Comparison of ENCODE assay signal across 1 cellular context in genomic region chr11:62856333-62856910, GRCh38.
A peak's percentile ranks its signal among the peaks of the same experiment; 100 is the strongest.
TF ChIP-seq lines count a peak whose summit lies in the region.

No MANE protein-coding gene starts in this region.

TF ChIP-seq in K562, 482 proteins besides CTCF, POLR2A, EP300 and RAD21 (continued from another document and continues in another):
- TF ChIP-seq AFF1 (IDR thresholded peaks at IDR 0.05; ENCODE audit: low read depth in 1 of 2, partially characterized antibody in 2 of 2) (peak in 1 of 2 experiments; percentile 18), ZEB2 (IDR thresholded peaks at IDR 0.05) (no peak), EGR1 (conservative IDR thresholded peaks at IDR 0.05) (no peak), HDGF (IDR thresholded peaks at IDR 0.05) (no peak), YY1 (IDR thresholded peaks at IDR 0.05; ENCODE audit: borderline replicate concordance in 1 of 3, control insufficient read depth in 1 of 3, extremely low read depth in 1 of 3, insufficient read depth in 3 of 3, insufficient read length in 1 of 3, insufficient replicate concordance in 2 of 3, low read depth in 1 of 3, low read length in 2 of 3) (peak in 1 of 3 experiments; percentile 24), KAT8 (IDR thresholded peaks at IDR 0.05; ENCODE audit: low read depth) (0 out of 2 replicates have a peak, but pooled peaks have one; percentile 18), ZNF764 (CRISPR knock-in tag; IDR thresholded peaks at IDR 0.05; ENCODE audit: low read depth) (no peak), NBN (IDR thresholded peaks at IDR 0.05; ENCODE audit: low read depth) (0 out of 2 replicates have a peak, but pooled peaks have one; percentile 6), GTF2E2 (tag; IDR thresholded peaks at IDR 0.05) (no peak), CBX8 (IDR thresholded peaks at IDR 0.05; ENCODE audit: borderline replicate concordance, extremely low read depth, low read depth, low read length, poor library complexity, severe bottlenecking) (no peak), THRAP3 (IDR thresholded peaks at IDR 0.05; ENCODE audit: borderline replicate concordance) (peak; percentile 88; the same call in 1 of the 2 replicates), IRF2 (CRISPR knock-in tag; IDR thresholded peaks at IDR 0.05) (no peak), KLF13 (tag; IDR thresholded peaks at IDR 0.05; ENCODE audit: borderline replicate concordance, low read depth) (no peak), FOXA3 (CRISPR knock-in tag; conservative IDR thresholded peaks at IDR 0.05 in 1 of 2, IDR thresholded peaks at IDR 0.05 in 1 of 2) (0 out of 4 replicates have a peak, but pooled peaks of 1 of the 2 experiments have one; percentile 12), ZNF695 (CRISPR knock-in tag; IDR thresholded peaks at IDR 0.05) (no peak), TCF3 (CRISPR knock-in tag; IDR thresholded peaks at IDR 0.05) (peak; percentile 1; the same call in 1 of the 2 replicates), NFRKB (IDR thresholded peaks at IDR 0.05; ENCODE audit: low read depth) (0 out of 2 replicates have a peak, but pooled peaks have one; percentile 1), NR4A1 (CRISPR knock-in tag; IDR thresholded peaks at IDR 0.05) (no peak), NR4A1 (tag; IDR thresholded peaks at IDR 0.05) (0 out of 2 replicates have a peak, but pooled peaks have one; percentile 13), ZNF224 (CRISPR knock-in tag; IDR thresholded peaks at IDR 0.05) (peak; percentile 82; the same call in 1 of the 2 replicates), PBX2 (CRISPR knock-in tag; IDR thresholded peaks at IDR 0.05; ENCODE audit: low read depth) (no peak), PBX2 (tag; conservative IDR thresholded peaks at IDR 0.05; ENCODE audit: low read depth) (no peak), CHD1 (IDR thresholded peaks at IDR 0.05; ENCODE audit: low read length) (peak; percentile 68), CHD4 (IDR thresholded peaks at IDR 0.05; ENCODE audit: insufficient read depth, insufficient replicate concordance, low read depth, low read length, poor library complexity, severe bottlenecking) (no peak), ARID4B (CRISPR knock-in tag; IDR thresholded peaks at IDR 0.05) (peak; percentile 1; the same call in 1 of the 2 replicates), MCM7 (IDR thresholded peaks at IDR 0.05) (no peak), SMARCA4 (IDR thresholded peaks at IDR 0.05) (no peak; the same call in 1 of the 2 replicates), CBFB (CRISPR knock-in tag; IDR thresholded peaks at IDR 0.05) (no peak), ATF7 (IDR thresholded peaks at IDR 0.05) (0 out of 2 replicates have a peak, but pooled peaks have one; percentile 44), MED1 (CRISPR knock-in tag; IDR thresholded peaks at IDR 0.05; ENCODE audit: borderline replicate concordance) (no peak), E2F6 (IDR thresholded peaks at IDR 0.05; ENCODE audit: borderline replicate concordance in 1 of 2, extremely low read depth in 1 of 2, insufficient read depth in 1 of 2, insufficient read length in 1 of 2, low read depth in 1 of 2, low read length in 1 of 2, poor library complexity in 1 of 2, severe bottlenecking in 1 of 2) (peak in 1 of 2 experiments; percentile 17), ZSCAN32 (CRISPR knock-in tag; IDR thresholded peaks at IDR 0.05) (no peak), RBFOX2 (IDR thresholded peaks at IDR 0.05; ENCODE audit: low read depth, low read length) (no peak), KLF1 (tag; IDR thresholded peaks at IDR 0.05) (0 out of 2 replicates have a peak, but pooled peaks have one; percentile 12), POU5F1 (IDR thresholded peaks at IDR 0.05; ENCODE audit: borderline replicate concordance, low read depth, low read length, partially characterized antibody) (no peak), USF2 (CRISPR knock-in tag; IDR thresholded peaks at IDR 0.05) (no peak), ARID1B (IDR thresholded peaks at IDR 0.05) (no peak), ZC3H4 (CRISPR knock-in tag; IDR thresholded peaks at IDR 0.05; ENCODE audit: borderline replicate concordance) (0 out of 2 replicates have a peak, but pooled peaks have one; percentile 91), SAP30 (IDR thresholded peaks at IDR 0.05; ENCODE audit: borderline replicate concordance, insufficient read depth, low read depth, low read length, poor library complexity, severe bottlenecking) (no peak)
- TF ChIP-seq, protein P1, sequence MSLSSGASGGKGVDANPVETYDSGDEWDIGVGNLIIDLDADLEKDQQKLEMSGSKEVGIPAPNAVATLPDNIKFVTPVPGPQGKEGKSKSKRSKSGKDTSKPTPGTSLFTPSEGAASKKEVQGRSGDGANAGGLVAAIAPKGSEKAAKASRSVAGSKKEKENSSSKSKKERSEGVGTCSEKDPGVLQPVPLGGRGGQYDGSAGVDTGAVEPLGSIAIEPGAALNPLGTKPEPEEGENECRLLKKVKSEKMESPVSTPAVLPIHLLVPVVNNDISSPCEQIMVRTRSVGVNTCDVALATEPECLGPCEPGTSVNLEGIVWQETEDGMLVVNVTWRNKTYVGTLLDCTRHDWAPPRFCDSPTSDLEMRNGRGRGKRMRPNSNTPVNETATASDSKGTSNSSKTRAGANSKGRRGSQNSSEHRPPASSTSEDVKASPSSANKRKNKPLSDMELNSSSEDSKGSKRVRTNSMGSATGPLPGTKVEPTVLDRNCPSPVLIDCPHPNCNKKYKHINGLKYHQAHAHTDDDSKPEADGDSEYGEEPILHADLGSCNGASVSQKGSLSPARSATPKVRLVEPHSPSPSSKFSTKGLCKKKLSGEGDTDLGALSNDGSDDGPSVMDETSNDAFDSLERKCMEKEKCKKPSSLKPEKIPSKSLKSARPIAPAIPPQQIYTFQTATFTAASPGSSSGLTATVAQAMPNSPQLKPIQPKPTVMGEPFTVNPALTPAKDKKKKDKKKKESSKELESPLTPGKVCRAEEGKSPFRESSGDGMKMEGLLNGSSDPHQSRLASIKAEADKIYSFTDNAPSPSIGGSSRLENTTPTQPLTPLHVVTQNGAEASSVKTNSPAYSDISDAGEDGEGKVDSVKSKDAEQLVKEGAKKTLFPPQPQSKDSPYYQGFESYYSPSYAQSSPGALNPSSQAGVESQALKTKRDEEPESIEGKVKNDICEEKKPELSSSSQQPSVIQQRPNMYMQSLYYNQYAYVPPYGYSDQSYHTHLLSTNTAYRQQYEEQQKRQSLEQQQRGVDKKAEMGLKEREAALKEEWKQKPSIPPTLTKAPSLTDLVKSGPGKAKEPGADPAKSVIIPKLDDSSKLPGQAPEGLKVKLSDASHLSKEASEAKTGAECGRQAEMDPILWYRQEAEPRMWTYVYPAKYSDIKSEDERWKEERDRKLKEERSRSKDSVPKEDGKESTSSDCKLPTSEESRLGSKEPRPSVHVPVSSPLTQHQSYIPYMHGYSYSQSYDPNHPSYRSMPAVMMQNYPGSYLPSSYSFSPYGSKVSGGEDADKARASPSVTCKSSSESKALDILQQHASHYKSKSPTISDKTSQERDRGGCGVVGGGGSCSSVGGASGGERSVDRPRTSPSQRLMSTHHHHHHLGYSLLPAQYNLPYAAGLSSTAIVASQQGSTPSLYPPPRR (CRISPR knock-in tag; IDR thresholded peaks at IDR 0.05; ENCODE audit: borderline replicate concordance), result no peak
- TF ChIP-seq, protein P2, sequence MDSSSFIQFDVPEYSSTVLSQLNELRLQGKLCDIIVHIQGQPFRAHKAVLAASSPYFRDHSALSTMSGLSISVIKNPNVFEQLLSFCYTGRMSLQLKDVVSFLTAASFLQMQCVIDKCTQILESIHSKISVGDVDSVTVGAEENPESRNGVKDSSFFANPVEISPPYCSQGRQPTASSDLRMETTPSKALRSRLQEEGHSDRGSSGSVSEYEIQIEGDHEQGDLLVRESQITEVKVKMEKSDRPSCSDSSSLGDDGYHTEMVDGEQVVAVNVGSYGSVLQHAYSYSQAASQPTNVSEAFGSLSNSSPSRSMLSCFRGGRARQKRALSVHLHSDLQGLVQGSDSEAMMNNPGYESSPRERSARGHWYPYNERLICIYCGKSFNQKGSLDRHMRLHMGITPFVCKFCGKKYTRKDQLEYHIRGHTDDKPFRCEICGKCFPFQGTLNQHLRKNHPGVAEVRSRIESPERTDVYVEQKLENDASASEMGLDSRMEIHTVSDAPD (CRISPR knock-in tag; IDR thresholded peaks at IDR 0.05), result 0 out of 2 replicates have a peak, but pooled peaks have one; percentile 16
